ENCODE assay signal across 29 cellular contexts in genomic region chr7:157024716-157025115, GRCh38. TPM values are rescaled to one million over a fixed set of nuclear protein-coding genes. Genes with fewer than 3 reads are reported as not detected.
"Had no signal": no experiment of that assay in that cellular context is flagged by ENCODE, and none has a peak within 500 bp of the region (broad histone marks: within the 10 kb centered on the region; RNA-seq: fewer than 3 reads in every experiment).

No MANE protein-coding gene starts in this region.

- H3K4me3 ChIP-seq: PC-9, SJCRH30, SK-N-MC had no signal

- H3K4me2 ChIP-seq: PC-9 had no signal

- H3K36me3 ChIP-seq: SJCRH30 had no signal

- H3K9me3 ChIP-seq: SJCRH30 had no signal

- H3K4me1 ChIP-seq: SJCRH30 had no signal

- ATAC-seq: Panc1, Right ventricle myocardium inferior, SK-N-SH treated with all-trans-retinoic acid at 6 μM for 48 hours, T-cell had no signal

- H3K27ac ChIP-seq: PC-9, RWPE1, SJCRH30, SK-N-MC had no signal

- H3K36me3 Mint-ChIP-seq: T-cell had no signal

- DNase-seq: MM.1S, MV-4-11, NCI-H1092, NCI-H1105, NCI-H1417 treated with DMSO at 0.1 percent for 48 hours, NCI-H1436 treated with DMSO at 0.1 percent for 48 hours, NCI-H1694 treated with DMSO at 0.1 percent for 48 hours, NCI-H187 treated with DMSO at 0.1 percent for 48 hours, NCI-H2081, NCI-H2171 treated with DMSO at 0.1 percent for 48 hours, NCI-H2227 treated with DMSO at 0.1 percent for 48 hours, NCI-H345, NCI-H446, NCI-H510A treated with DMSO at 0.1 percent for 48 hours, NCI-H524 treated with DMSO at 0.1 percent for 48 hours, NCI-H526 treated with DMSO at 0.1 percent for 48 hours, NCI-H774, PC-9, SHP77, SIG-M5, SJCRH30, T-cell had no signal

- FAIRE-seq: RCC 7860 had no signal

- H3K4me3 Mint-ChIP-seq: T-cell had no signal

- H2AFZ ChIP-seq: PC-9 had no signal

RNA-seq across cellular contexts. Expression of gene MNX1, which starts 14.3 kb away (rescaled TPM):
- total RNA-seq: LHCN-M2, Right ventricle myocardium inferior had no signal
